ENCODE assay signal across 28 cellular contexts in the genomic region with DNA sequence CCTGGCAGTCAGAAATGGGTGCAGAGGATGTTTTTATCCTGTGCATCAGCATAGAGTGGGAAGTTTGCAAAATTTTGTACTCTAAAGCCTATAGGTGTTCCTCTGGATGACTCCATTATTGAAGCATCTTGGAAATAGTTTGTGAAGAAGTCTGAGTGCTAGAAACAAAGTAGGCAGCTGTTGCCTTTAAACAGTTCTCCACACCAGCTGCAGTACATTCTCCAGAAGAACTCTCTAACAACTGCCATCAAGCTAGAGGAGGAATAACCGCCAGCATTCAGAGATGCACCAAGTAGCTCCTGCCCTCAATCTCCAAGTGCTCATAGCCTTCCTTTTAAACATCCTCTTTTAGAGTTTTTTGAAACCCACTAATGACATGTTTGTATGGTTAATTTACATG.
"Had no signal": no experiment of that assay in that cellular context is flagged by ENCODE, and none has a peak within 500 bp of the region (broad histone marks: within the 10 kb centered on the region; RNA-seq: fewer than 3 reads in every experiment).

No MANE protein-coding gene starts in this region.

- H3K36me3 ChIP-seq: stomach, suprapubic skin, thoracic aorta, thyroid gland, tibial artery, tibial nerve, transverse colon, upper lobe of left lung, upper lobe of right lung, uterus, vagina had no signal

- H3K4me1 ChIP-seq: suprapubic skin, thyroid gland, tibial artery, tibial nerve, transverse colon, upper lobe of left lung, upper lobe of right lung, uterus, vagina had no signal

- H3K27ac Mint-ChIP-seq: stimulated activated effector memory CD8-positive, alpha-beta T cell treated with anti-CD3 and anti-CD28 coated beads, Interleukin-12 subunit alpha, Interleukin-12 subunit beta, amount 100 ng/mL, for 72 hours; stimulated activated memory B cell treated with anti-CD40 and anti-IgM and Interleukin-4, amounts not matched to agents 10 μg/mL and 1 μg/mL and 100 μg/mL, for 72 hours; stimulated activated naive B cell treated with anti-CD40 and anti-IgM and Interleukin-4, amounts not matched to agents 10 μg/mL and 1 μg/mL and 100 μg/mL, for 72 hours; stimulated activated naive CD8-positive, alpha-beta T cell treated with anti-CD3 and anti-CD28 coated beads, Interleukin-15, amount 100 ng/mL, for 72 hours; stimulated activated naive CD8-positive, alpha-beta T cell treated with anti-CD3 and anti-CD28 coated beads, Interleukin-15, Interleukin-2, amounts not matched to agents 100 ng/mL and 50 ng/mL, for 24 hours; type B pancreatic cell had no signal

- H3K4me1 Mint-ChIP-seq: stimulated activated effector memory CD8-positive, alpha-beta T cell treated with anti-CD3 and anti-CD28 coated beads, Interleukin-12 subunit alpha, Interleukin-12 subunit beta, amount 100 ng/mL, for 72 hours; stimulated activated memory B cell treated with anti-CD40 and anti-IgM and Interleukin-4, amounts not matched to agents 10 μg/mL and 1 μg/mL and 100 μg/mL, for 72 hours; stimulated activated naive B cell treated with anti-CD40 and anti-IgM and Interleukin-4, amounts not matched to agents 10 μg/mL and 1 μg/mL and 100 μg/mL, for 72 hours; stimulated activated naive CD8-positive, alpha-beta T cell treated with anti-CD3 and anti-CD28 coated beads, Interleukin-15, amount 100 ng/mL, for 72 hours had no signal

- H3K27ac ChIP-seq: stomach, suprapubic skin, testis, thoracic aorta, thyroid gland, tibial artery, tibial nerve, transverse colon, upper lobe of left lung, upper lobe of right lung, uterus, vagina had no signal

- ATAC-seq: stimulated activated effector memory CD8-positive, alpha-beta T cell treated with anti-CD3 and anti-CD28 coated beads, Interleukin-12 subunit alpha, Interleukin-12 subunit beta, amount 100 ng/mL, for 72 hours; stimulated activated memory B cell treated with anti-CD40 and anti-IgM and Interleukin-4, amounts not matched to agents 10 μg/mL and 1 μg/mL and 100 μg/mL, for 72 hours; stimulated activated naive B cell treated with anti-CD40 and anti-IgM and Interleukin-4, amounts not matched to agents 10 μg/mL and 1 μg/mL and 100 μg/mL, for 72 hours; stimulated activated naive CD8-positive, alpha-beta T cell treated with anti-CD3 and anti-CD28 coated beads, Interleukin-15, amount 100 ng/mL, for 72 hours; stimulated activated naive CD8-positive, alpha-beta T cell treated with anti-CD3 and anti-CD28 coated beads, Interleukin-15, Interleukin-2, amounts not matched to agents 100 U/mL and 50 U/mL, for 24 hours; upper lobe of right lung had no signal

- H3K27me3 ChIP-seq: stomach, suprapubic skin, testis, thyroid gland, tibial artery, tibial nerve, transverse colon, upper lobe of left lung, upper lobe of right lung, uterus, vagina had no signal

- H3K4me3 Mint-ChIP-seq: stimulated activated effector memory CD8-positive, alpha-beta T cell treated with anti-CD3 and anti-CD28 coated beads, Interleukin-12 subunit alpha, Interleukin-12 subunit beta, amount 100 ng/mL, for 72 hours; stimulated activated memory B cell treated with anti-CD40 and anti-IgM and Interleukin-4, amounts not matched to agents 10 μg/mL and 1 μg/mL and 100 μg/mL, for 72 hours; stimulated activated naive B cell treated with anti-CD40 and anti-IgM and Interleukin-4, amounts not matched to agents 10 μg/mL and 1 μg/mL and 100 μg/mL, for 72 hours; stimulated activated naive CD8-positive, alpha-beta T cell treated with anti-CD3 and anti-CD28 coated beads, Interleukin-15, amount 100 ng/mL, for 72 hours; stimulated activated naive CD8-positive, alpha-beta T cell treated with anti-CD3 and anti-CD28 coated beads, Interleukin-15, Interleukin-2, amounts not matched to agents 100 ng/mL and 50 ng/mL, for 24 hours; type B pancreatic cell had no signal

- DNase-seq: stimulated activated CD4-positive, alpha-beta T cell treated with anti-CD3 and anti-CD28 coated beads, Interleukin-2, amount 100 ng/mL, for 48 hours; stimulated activated CD4-positive, alpha-beta T cell treated with anti-CD3 and anti-CD28 coated beads, Interleukin-4, amount 100 ng/mL, for 1 hour; stimulated activated CD4-positive, alpha-beta T cell treated with anti-CD3 and anti-CD28 coated beads, Interleukin-4, amount 100 ng/mL, for 24 hours; stimulated activated CD4-positive, alpha-beta T cell treated with anti-CD3 and anti-CD28 coated beads, Interleukin-4, amount 100 ng/mL, for 4 hours; stimulated activated CD8-positive, alpha-beta memory T cell treated with anti-CD3 and anti-CD28 coated beads, Interleukin-4, amount 100 ng/mL, for 48 hours; stimulated activated naive B cell treated with anti-CD40 and anti-IgM and Interleukin-4, amounts not matched to agents 10 μg/mL and 1 μg/mL and 100 μg/mL, for 72 hours; stimulated activated naive CD4-positive, alpha-beta T cell; stimulated activated naive CD4-positive, alpha-beta T cell treated with Interleukin-2 at 50 U/mL for 16 hours; stimulated activated naive CD8-positive, alpha-beta T cell treated with anti-CD3 and anti-CD28 coated beads, Interleukin-15, amount 100 ng/mL, for 72 hours; stimulated activated naive CD8-positive, alpha-beta T cell treated with anti-CD3 and anti-CD28 coated beads, Interleukin-15, Interleukin-2, amounts not matched to agents 100 U/mL and 50 U/mL, for 24 hours; stomach; substantia nigra; testis; thyroid gland; tibial artery; transverse colon; trophoblast cell; upper lobe of left lung; upper lobe of right lung; uterus had no signal

- H3K36me3 Mint-ChIP-seq: stimulated activated effector memory CD8-positive, alpha-beta T cell treated with anti-CD3 and anti-CD28 coated beads, Interleukin-12 subunit alpha, Interleukin-12 subunit beta, amount 100 ng/mL, for 72 hours; stimulated activated memory B cell treated with anti-CD40 and anti-IgM and Interleukin-4, amounts not matched to agents 10 μg/mL and 1 μg/mL and 100 μg/mL, for 72 hours; stimulated activated naive B cell treated with anti-CD40 and anti-IgM and Interleukin-4, amounts not matched to agents 10 μg/mL and 1 μg/mL and 100 μg/mL, for 72 hours; type B pancreatic cell had no signal

- H3K9me3 Mint-ChIP-seq: stimulated activated effector memory CD8-positive, alpha-beta T cell treated with anti-CD3 and anti-CD28 coated beads, Interleukin-12 subunit alpha, Interleukin-12 subunit beta, amount 100 ng/mL, for 72 hours; stimulated activated memory B cell treated with anti-CD40 and anti-IgM and Interleukin-4, amounts not matched to agents 10 μg/mL and 1 μg/mL and 100 μg/mL, for 72 hours; stimulated activated naive CD8-positive, alpha-beta T cell treated with anti-CD3 and anti-CD28 coated beads, Interleukin-15, amount 100 ng/mL, for 72 hours; stimulated activated naive CD8-positive, alpha-beta T cell treated with anti-CD3 and anti-CD28 coated beads, Interleukin-15, Interleukin-2, amounts not matched to agents 100 ng/mL and 50 ng/mL, for 24 hours; type B pancreatic cell had no signal

- H3K4me3 ChIP-seq: stomach, suprapubic skin, testis, thoracic aorta, thyroid gland, tibial artery, tibial nerve, transverse colon, upper lobe of left lung, upper lobe of right lung, uterus, vagina had no signal

- H3K9me3 ChIP-seq: stomach, suprapubic skin, testis, thoracic aorta, thyroid gland, tibial artery, transverse colon, upper lobe of left lung, upper lobe of right lung, uterus, vagina had no signal
